Comparison of ENCODE assay signal across 10 cellular contexts in genomic region chr10:62057359-62057758, GRCh38.
A peak's percentile ranks its signal among the peaks of the same experiment; 100 is the strongest.
DNase-seq lines count a peak whose midpoint lies in the region; ATAC-seq, FAIRE-seq and TF ChIP-seq lines count a peak whose summit lies in the region.
"Had no signal": no experiment of that assay in that cellular context is flagged by ENCODE, and none has a peak within 500 bp of the region (broad histone marks: within the 10 kb centered on the region; RNA-seq: fewer than 3 reads in every experiment).

No MANE protein-coding gene starts in this region.

- in situ Hi-C loops in HepG2 (cut with HindIII; ENCODE audit: extremely low pct_ligation_motif_present, low pct_unique_long_range_greater_than_20kb) = no loop called here

- no peak for FAIRE-seq in HepG2 (lab: Jason Lieb, UNC)
- FAIRE-seq: TTC549 had no signal

- H3K4me1 ChIP-seq in liver (ENCODE audit: control insufficient read depth in 4 of 4, insufficient read depth in 4 of 4, low read length in 3 of 4) (peaks cover 9 to 18% (median 14%) of the 10 kb centered on the region in 4 donors), HepG2 (ENCODE audit: insufficient read depth, low read length) (peaks cover 73% of the 10 kb centered on the region), aorta (ENCODE audit: control insufficient read depth in 1 of 2, insufficient read depth in 2 of 2, low read length in 2 of 2) (peaks cover 15 to 27% of the 10 kb centered on the region in 2 donors)

- WGBS in liver = 71% methylated on average over 3 of the region's 3 CpGs
- WGBS in HepG2 (ENCODE audit: low lambda C conversion rate) = 97% methylated on average over 3 of the region's 3 CpGs
- WGBS in aorta, 2 donors = 4 to 6% methylated on average over 3 of the region's 3 CpGs

- POLR2A ChIA-PET in HepG2 (lab: Yijun Ruan, JAX) = interaction anchor here (1.2 to 3.5 kb wide), 2 partner anchors 8 to 19 kb away, joined by 3 to 21 read pairs; no protein-coding TSS in a partner anchor

- BruUV-seq in HepG2 (replicated peaks; lab: Mats Ljungman, UMichigan) = no TSS peak

- TF ChIP-seq EP300 in HepG2 (IDR thresholded peaks at IDR 0.05; ENCODE audit: low read depth in 2 of 2, low read length in 2 of 2) = no peak
- no peak for TF ChIP-seq EP300 in HepG2 (CRISPR knock-in tag; IDR thresholded peaks at IDR 0.05; ENCODE audit: borderline replicate concordance)

- TF ChIP-seq RAD21 in liver (IDR thresholded peaks at IDR 0.05) (peak; percentile 24 to 37), HepG2 (CRISPR knock-in tag; IDR thresholded peaks at IDR 0.05) (no peak)

- H3K4me3 ChIP-seq in liver (ENCODE audit: low read depth in 1 of 3, low read length in 3 of 3) (no peak overlapping the region), HepG2 (replicated peaks in 1 of 3; ENCODE audit: insufficient read depth in 1 of 3, low read depth in 2 of 3, low read length in 3 of 3) (no peak overlapping the region), fibroblast of mammary gland (ENCODE audit: control insufficient read depth, low read depth, low read length) (no peak overlapping the region), aorta (ENCODE audit: low read length in 2 of 2) (peak overlapping the region in 1 of 2 donors; percentile 54)

- H3K4me2 ChIP-seq in HepG2 (ENCODE audit: low read depth, low read length) = no peak overlapping the region

- H2AFZ ChIP-seq in HepG2 (ENCODE audit: low read length) = no peak overlapping the region

- H3K27me3 ChIP-seq in liver (ENCODE audit: control insufficient read depth in 4 of 4, insufficient read depth in 4 of 4, low read length in 3 of 4) (no peaks in the 10 kb centered on the region), HepG2 (ENCODE audit: control insufficient read depth in 1 of 2, insufficient read depth in 2 of 2, low read length in 2 of 2) (no peaks in the 10 kb centered on the region), aorta (ENCODE audit: control insufficient read depth in 1 of 2, insufficient read depth in 2 of 2, low read length in 1 of 2) (no peaks in the 10 kb centered on the region)

- CTCF ChIA-PET in HepG2 (lab: Yijun Ruan, JAX; ENCODE audit: low intra/inter-chr PET ratio, low total read pairs) = no interaction called here

- TF ChIP-seq CTCF in liver (IDR thresholded peaks at IDR 0.05; ENCODE audit: low read depth, low read length, missing input control) (no peak), HepG2 (CRISPR knock-in tag; IDR thresholded peaks at IDR 0.05) (no peak), fibroblast of mammary gland (conservative IDR thresholded peaks at IDR 0.05; ENCODE audit: control insufficient read depth, insufficient read depth, low read depth, low read length) (no peak), omental fat pad (IDR thresholded peaks at IDR 0.05) (no peak)

- H4K20me1 ChIP-seq in HepG2 (ENCODE audit: insufficient read depth, low read length) = peaks cover 26% of the 10 kb centered on the region

- H3K79me2 ChIP-seq in HepG2 (ENCODE audit: insufficient read depth, low read length) = peaks cover 45% of the 10 kb centered on the region

- ATAC-seq in HepG2 (no peak), omental fat pad (ENCODE audit: low FRiP score) (peak; percentile 46), aorta (ENCODE audit: low FRiP score) (peak; percentile 88), GM21825 (IDR thresholded peaks at IDR 0.05; ENCODE audit: unreplicated experiment) (no peak), HG02885 (IDR thresholded peaks at IDR 0.05; ENCODE audit: poor library complexity, unreplicated experiment) (no peak)
- ATAC-seq in activated CD4-positive, CD25-positive, alpha-beta regulatory T cell treated with anti-CD3 and anti-CD28 coated beads, Interleukin-2, amount 50 U/mL, for 24 hours = no peak
- ATAC-seq: CD8-positive, alpha-beta T cell had no signal

- H3K36me3 ChIP-seq in liver (ENCODE audit: control insufficient read depth in 4 of 4, insufficient read depth in 3 of 4, low read depth in 1 of 4, low read length in 3 of 4) (peaks cover 4 to 13% (median 5%) of the 10 kb centered on the region in 4 donors), HepG2 (replicated peaks in 1 of 2; ENCODE audit: control insufficient read depth in 1 of 2, insufficient read depth in 2 of 2, low read length in 2 of 2) (peaks cover 14 to 81% of the 10 kb centered on the region in 2 experiments), aorta (ENCODE audit: control insufficient read depth in 1 of 2, insufficient read depth in 2 of 2, low read length in 1 of 2) (peaks cover 5 to 7% of the 10 kb centered on the region in 2 donors)

- H3K9me3 ChIP-seq in liver (ENCODE audit: control insufficient read depth in 4 of 4, low read length in 3 of 4) = no peaks in the 10 kb centered on the region
- no peaks in the 10 kb centered on the region for H3K9me3 ChIP-seq in HepG2 (ENCODE audit: low read length)
- no peaks in the 10 kb centered on the region for H3K9me3 ChIP-seq in aorta (ENCODE audit: control insufficient read depth, low read length)

- intact Hi-C loops in HepG2 (cut with micrococcal nuclease; ENCODE audit: unreplicated experiment) (no loop called here), aorta (cut with DNase I) (loop anchor here in 1 of 2 donors (5.0 kb wide), 1 partner anchor 35 kb away; no protein-coding TSS in a partner anchor)

- H3K27ac ChIP-seq in liver (ENCODE audit: low read depth in 1 of 2, low read length in 2 of 2) (peak overlapping the region; percentile 40 to 72), HepG2 (ENCODE audit: extremely low read length, insufficient read depth, low read length) (no peak overlapping the region), aorta (ENCODE audit: low read depth in 1 of 2, low read length in 2 of 2) (peak overlapping the region in 1 of 2 donors; percentile 28)

- no peak for DNase-seq in HepG2 (ENCODE audit: low spot score)
- DNase-seq in fibroblast of mammary gland (ENCODE audit: low read depth) = peak; percentile 85
- no peak for DNase-seq in omental fat pad (ENCODE audit: low spot score)
- no peak for DNase-seq in aorta
- DNase-seq: CD8-positive, alpha-beta T cell had no signal

- no peak overlapping the region for H3K9ac ChIP-seq in liver (ENCODE audit: low read depth in 1 of 2, low read length in 2 of 2)
- no peak overlapping the region for H3K9ac ChIP-seq in HepG2 (ENCODE audit: insufficient read depth, low read depth, low read length)

- TF ChIP-seq POLR2A in HepG2 (IDR thresholded peaks at IDR 0.05; ENCODE audit: insufficient read depth in 1 of 2, low read depth in 2 of 2, low read length in 2 of 2) = no peak

TF ChIP-seq in liver, 16 proteins besides CTCF, POLR2A, EP300 and RAD21 (continues in another document):
- TF ChIP-seq REST (IDR thresholded peaks at IDR 0.05) (peak; percentile 88), HNF4G (IDR thresholded peaks at IDR 0.05) (no peak), GABPA (IDR thresholded peaks at IDR 0.05 in 1 of 2, conservative IDR thresholded peaks at IDR 0.05 in 1 of 2) (no peak)

TF ChIP-seq in HepG2, 621 proteins besides CTCF, POLR2A, EP300 and RAD21:
- TF ChIP-seq SETDB1 (CRISPR knock-in tag; IDR thresholded peaks at IDR 0.05; ENCODE audit: borderline replicate concordance) (no peak), HOXA7 (CRISPR knock-in tag; IDR thresholded peaks at IDR 0.05) (no peak), BORCS8-MEF2B (CRISPR knock-in tag; IDR thresholded peaks at IDR 0.05) (no peak), RXRB (CRISPR knock-in tag; IDR thresholded peaks at IDR 0.05; ENCODE audit: borderline replicate concordance) (no peak), ZNF570 (CRISPR knock-in tag; IDR thresholded peaks at IDR 0.05; ENCODE audit: borderline replicate concordance) (no peak), PAXIP1 (CRISPR knock-in tag; conservative IDR thresholded peaks at IDR 0.05) (no peak), ZNF24 (IDR thresholded peaks at IDR 0.05) (no peak), ZHX1 (CRISPR knock-in tag; IDR thresholded peaks at IDR 0.05; ENCODE audit: low read depth) (no peak)

Comparison
In these comparisons a context has a peak if more than half of its experiments do, and no peak if none do; other contexts are left out.
1. ATAC-seq: peak in omental fat pad (single experiment) and aorta (single experiment); none in HepG2 (single experiment), GM21825 (single experiment), HG02885 (single experiment) and activated CD4-positive, CD25-positive, alpha-beta regulatory T cell treated with anti-CD3 and anti-CD28 coated beads, Interleukin-2, amount 50 U/mL, for 24 hours (0 of 2).